Comparison of ENCODE assay signal across 1 cellular context in genomic region chr9:27511771-27512170, GRCh38.
TF ChIP-seq lines count a peak whose summit lies in the region.

No MANE protein-coding gene starts in this region.

TF ChIP-seq in H1, 55 proteins besides CTCF, POLR2A, EP300 and RAD21:
- TF ChIP-seq USF2 (IDR thresholded peaks at IDR 0.05; ENCODE audit: low read length) (peak; percentile 43; the same call in 1 of the 2 replicates), SP1 (IDR thresholded peaks at IDR 0.05; ENCODE audit: low read depth, low read length) (no peak), NRF1 (IDR thresholded peaks at IDR 0.05; ENCODE audit: low read depth, low read length) (no peak), SIRT6 (IDR thresholded peaks at IDR 0.05; ENCODE audit: low read length) (no peak), TCF12 (IDR thresholded peaks at IDR 0.05; ENCODE audit: low read depth, low read length) (no peak), RXRA (IDR thresholded peaks at IDR 0.05; ENCODE audit: insufficient read depth, low read depth, low read length) (no peak), EZH2 (IDR thresholded peaks at IDR 0.05; ENCODE audit: low read depth, low read length, severe bottlenecking) (no peak), ASH2L (IDR thresholded peaks at IDR 0.05; ENCODE audit: low read length) (no peak), CEBPB (IDR thresholded peaks at IDR 0.05; ENCODE audit: low read depth, low read length) (no peak), SIN3A (conservative IDR thresholded peaks at IDR 0.05 in 1 of 2, IDR thresholded peaks at IDR 0.05 in 1 of 2; ENCODE audit: low read depth in 1 of 2, low read length in 2 of 2) (no peak), MAX (IDR thresholded peaks at IDR 0.05) (0 out of 2 replicates have a peak, but pooled peaks have one; percentile 32), SIX5 (IDR thresholded peaks at IDR 0.05; ENCODE audit: low read depth, low read length) (no peak), JUN (IDR thresholded peaks at IDR 0.05; ENCODE audit: low read depth, low read length) (no peak), GTF2F1 (IDR thresholded peaks at IDR 0.05; ENCODE audit: borderline replicate concordance, low read depth, low read length) (no peak), CBX5 (IDR thresholded peaks at IDR 0.05; ENCODE audit: low read depth, low read length) (no peak), TEAD4 (IDR thresholded peaks at IDR 0.05; ENCODE audit: low read depth, low read length) (no peak), GABPA (IDR thresholded peaks at IDR 0.05; ENCODE audit: borderline replicate concordance, insufficient read depth, low read length) (no peak)
- TF ChIP-seq, protein P1, sequence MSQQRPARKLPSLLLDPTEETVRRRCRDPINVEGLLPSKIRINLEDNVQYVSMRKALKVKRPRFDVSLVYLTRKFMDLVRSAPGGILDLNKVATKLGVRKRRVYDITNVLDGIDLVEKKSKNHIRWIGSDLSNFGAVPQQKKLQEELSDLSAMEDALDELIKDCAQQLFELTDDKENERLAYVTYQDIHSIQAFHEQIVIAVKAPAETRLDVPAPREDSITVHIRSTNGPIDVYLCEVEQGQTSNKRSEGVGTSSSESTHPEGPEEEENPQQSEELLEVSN (IDR thresholded peaks at IDR 0.05) = no peak
